ENCODE assay signal across 1 cellular context in genomic region chr17:42180922-42181850, GRCh38.
A peak's percentile ranks its signal among the peaks of the same experiment; 100 is the strongest.
TF ChIP-seq lines count a peak whose summit lies in the region.

KCNH4 (minus strand) TSS chr17:42181142; CDS start chr17:42180945, 197 bp downstream.

TF ChIP-seq in HEK293, 187 proteins besides CTCF, POLR2A, EP300 and RAD21 (continued from another document and continues in another):
- peak; percentile 94 for TF ChIP-seq SP3 (tag by site-specific recombination; IDR thresholded peaks at IDR 0.05)
- TF ChIP-seq ZNF768 (tag by site-specific recombination; IDR thresholded peaks at IDR 0.05): no peak
- TF ChIP-seq ZNF529 (tag by site-specific recombination; IDR thresholded peaks at IDR 0.05; ENCODE audit: insufficient replicate concordance): no peak
- TF ChIP-seq ZNF184 (tag by site-specific recombination; IDR thresholded peaks at IDR 0.05): no peak
- TF ChIP-seq ZNF792 (tag by site-specific recombination; IDR thresholded peaks at IDR 0.05): no peak
- no peak for TF ChIP-seq ZSCAN23 (tag by site-specific recombination; IDR thresholded peaks at IDR 0.05)
- TF ChIP-seq ZSCAN16 (tag by site-specific recombination; IDR thresholded peaks at IDR 0.05): no peak
- TF ChIP-seq ZNF2 (tag by site-specific recombination; IDR thresholded peaks at IDR 0.05): peak; percentile 70; the same call in 1 of the 2 replicates
- no peak for TF ChIP-seq RBAK (tag by site-specific recombination; IDR thresholded peaks at IDR 0.05)
- TF ChIP-seq ZNF596 (tag by site-specific recombination; IDR thresholded peaks at IDR 0.05): no peak
- no peak for TF ChIP-seq GFI1B (tag by site-specific recombination; IDR thresholded peaks at IDR 0.05)
- TF ChIP-seq ZNF785 (tag by site-specific recombination; IDR thresholded peaks at IDR 0.05): peak; percentile 75; the same call in 1 of the 2 replicates
- TF ChIP-seq ZNF37A (tag by site-specific recombination; IDR thresholded peaks at IDR 0.05): no peak
- TF ChIP-seq ZNF530 (tag by site-specific recombination; IDR thresholded peaks at IDR 0.05; ENCODE audit: low read depth): no peak
- peak; percentile 68; the same call in 1 of the 2 replicates for TF ChIP-seq KLF8 (tag by site-specific recombination; IDR thresholded peaks at IDR 0.05)
- TF ChIP-seq ZNF266 (tag by site-specific recombination; IDR thresholded peaks at IDR 0.05; ENCODE audit: low read depth): no peak
- TF ChIP-seq ZNF561 (tag by site-specific recombination; IDR thresholded peaks at IDR 0.05; ENCODE audit: borderline replicate concordance): no peak
- peak; percentile 60 for TF ChIP-seq PATZ1 (tag by site-specific recombination; IDR thresholded peaks at IDR 0.05)
- 0 out of 2 replicates have a peak, but pooled peaks have one; percentile 6 for TF ChIP-seq KLF10 (tag by site-specific recombination; IDR thresholded peaks at IDR 0.05)
- TF ChIP-seq SP2 (tag by site-specific recombination; IDR thresholded peaks at IDR 0.05): peak; percentile 77
- no peak for TF ChIP-seq ZSCAN5A (tag by site-specific recombination; IDR thresholded peaks at IDR 0.05)
- TF ChIP-seq ZNF624 (tag by site-specific recombination; IDR thresholded peaks at IDR 0.05): no peak
- no peak for TF ChIP-seq ZNF514 (tag by site-specific recombination; IDR thresholded peaks at IDR 0.05)
- TF ChIP-seq KLF9 (tag by site-specific recombination; IDR thresholded peaks at IDR 0.05; ENCODE audit: low read depth): peak; percentile 98
- TF ChIP-seq ZBTB8A (tag by site-specific recombination; IDR thresholded peaks at IDR 0.05): peak; percentile 48
- no peak for TF ChIP-seq ATF2 (tag by site-specific recombination; IDR thresholded peaks at IDR 0.05; ENCODE audit: low read depth)
- peak; percentile 85 for TF ChIP-seq PRDM4 (tag by site-specific recombination; IDR thresholded peaks at IDR 0.05)
- peak; percentile 18; the same call in 1 of the 2 replicates for TF ChIP-seq PRDM10 (tag by site-specific recombination; IDR thresholded peaks at IDR 0.05)
- TF ChIP-seq TSHZ1 (tag by site-specific recombination; IDR thresholded peaks at IDR 0.05; ENCODE audit: borderline replicate concordance): no peak
- peak; percentile 18; the same call in 1 of the 2 replicates for TF ChIP-seq ZIC2 (tag by site-specific recombination; IDR thresholded peaks at IDR 0.05)
- 0 out of 2 replicates have a peak, but pooled peaks have one; percentile 30 for TF ChIP-seq EGR2 (tag by site-specific recombination; IDR thresholded peaks at IDR 0.05; ENCODE audit: low read depth)
- TF ChIP-seq ZBTB11 (tag by site-specific recombination; conservative IDR thresholded peaks at IDR 0.05; ENCODE audit: low read depth): no peak
- peak; percentile 74 for TF ChIP-seq ZBTB10 (tag by site-specific recombination; IDR thresholded peaks at IDR 0.05)
- TF ChIP-seq ZNF660 (tag by site-specific recombination; IDR thresholded peaks at IDR 0.05): peak; percentile 68
- TF ChIP-seq WT1 (tag by site-specific recombination; IDR thresholded peaks at IDR 0.05): no peak
- peak; percentile 31; the same call in 1 of the 2 replicates for TF ChIP-seq ZNF777 (tag by site-specific recombination; IDR thresholded peaks at IDR 0.05; ENCODE audit: borderline replicate concordance)
